Comparison of ENCODE assay signal across 17 cellular contexts in the genomic region with DNA sequence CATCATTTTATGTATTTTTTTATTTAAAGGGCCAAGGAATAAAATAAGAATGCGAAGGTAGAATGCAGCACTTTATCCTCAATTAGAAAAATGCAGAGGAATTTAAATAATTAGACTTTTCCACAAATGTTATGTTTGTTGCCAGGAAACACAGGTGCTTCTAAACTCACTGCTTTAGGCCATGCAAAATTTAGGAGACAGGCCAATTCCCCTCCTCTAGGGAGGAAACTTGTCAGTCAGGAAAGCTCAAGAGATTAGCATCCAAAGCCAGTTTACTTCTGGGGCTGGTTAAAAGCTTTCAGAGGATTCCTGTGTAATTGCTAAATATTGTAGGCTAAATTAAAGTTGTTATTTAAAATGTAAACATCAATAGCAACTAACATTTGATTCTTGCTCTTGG.
"Had no signal": no experiment of that assay in that cellular context is flagged by ENCODE, and none has a peak within 500 bp of the region (broad histone marks: within the 10 kb centered on the region; RNA-seq: fewer than 3 reads in every experiment).

No MANE protein-coding gene starts in this region.

- H3K27ac ChIP-seq: dorsolateral prefrontal cortex, hepatocyte, spleen, tibial artery, upper lobe of left lung, uterus had no signal

- H3K9me3 ChIP-seq: mucosa of descending colon, spleen, tibial artery, upper lobe of left lung, uterus had no signal

- DNase-seq: dorsolateral prefrontal cortex; effector CD8-positive, alpha-beta T cell; head of caudate nucleus; left colon; mucosa of descending colon; naive thymus-derived CD8-positive, alpha-beta T cell; posterior cingulate gyrus; spleen; stimulated activated CD4-positive, alpha-beta T cell treated with anti-CD3 and anti-CD28 coated beads, Interleukin-15, amount 100 ng/mL, for 24 hours; stimulated activated CD4-positive, alpha-beta T cell treated with anti-CD3 and anti-CD28 coated beads, Interleukin-1b, Interleukin-23, amount 100 ng/mL, for 48 hours; stimulated activated CD4-positive, alpha-beta T cell treated with anti-CD3 and anti-CD28 coated beads, Interleukin-4, amount 100 ng/mL, for 24 hours; tibial artery; upper lobe of left lung; uterus had no signal

- H3K79me2 ChIP-seq: hepatocyte had no signal

- ATAC-seq: left colon; mucosa of descending colon; naive thymus-derived CD8-positive, alpha-beta T cell; sciatic nerve; stimulated activated memory B cell treated with anti-CD40 and anti-IgM and Interleukin-4, amounts not matched to agents 10 μg/mL and 1 μg/mL and 100 μg/mL, for 72 hours had no signal

- H3K4me3 ChIP-seq: dorsolateral prefrontal cortex, hepatocyte, mucosa of descending colon, spleen, tibial artery, upper lobe of left lung, uterus had no signal

- H3K27me3 ChIP-seq: hepatocyte, spleen, tibial artery, upper lobe of left lung, uterus had no signal

- H3K36me3 ChIP-seq: spleen, tibial artery, upper lobe of left lung, uterus had no signal

- H3K4me2 ChIP-seq: hepatocyte had no signal

- H3K4me1 ChIP-seq: spleen, upper lobe of left lung, uterus had no signal
